Comparison of ENCODE assay signal across 1 cellular context in genomic region chr16:445566-445965, GRCh38.
TF ChIP-seq lines count a peak whose summit lies in the region.

No MANE protein-coding gene starts in this region.

TF ChIP-seq in H1, 55 proteins besides CTCF, POLR2A, EP300 and RAD21:
- TF ChIP-seq USF2 (IDR thresholded peaks at IDR 0.05; ENCODE audit: low read length) (no peak), GABPA (IDR thresholded peaks at IDR 0.05; ENCODE audit: borderline replicate concordance, insufficient read depth, low read length) (peak; percentile 46; the same call in 1 of the 2 replicates), POLR2AphosphoS5 (IDR thresholded peaks at IDR 0.05; ENCODE audit: low read depth, low read length) (no peak), MAFK (IDR thresholded peaks at IDR 0.05; ENCODE audit: low read depth, low read length) (no peak)
TF ChIP-seq in H1: peak in this region for 1.
